ENCODE assay signal across 16 cellular contexts in the genomic region with DNA sequence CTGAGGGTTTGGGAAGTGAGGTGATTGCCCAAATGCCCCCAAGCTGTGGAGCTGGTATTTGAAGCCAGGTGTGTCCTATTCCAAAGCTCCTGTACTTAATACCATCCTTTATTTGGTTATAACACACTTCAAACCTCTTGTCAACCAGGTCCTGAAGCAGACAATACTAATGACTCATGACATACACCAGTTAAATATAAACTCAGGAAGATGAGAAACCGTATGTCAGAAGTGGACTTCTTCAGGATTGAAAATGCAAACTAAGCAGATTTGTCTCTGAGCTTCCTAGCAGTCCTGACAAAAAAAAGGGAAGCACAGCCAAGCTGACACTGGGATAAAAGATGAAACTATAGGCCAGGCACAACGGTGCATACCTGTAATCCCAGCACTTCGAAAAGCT.
DNase-seq lines count a peak whose midpoint lies in the region; ATAC-seq lines count a peak whose summit lies in the region.
"Had no signal": no experiment of that assay in that cellular context is flagged by ENCODE, and none has a peak within 500 bp of the region (broad histone marks: within the 10 kb centered on the region; RNA-seq: fewer than 3 reads in every experiment).

No MANE protein-coding gene starts in this region.

- in situ Hi-C loops in ACHN (cut with HindIII; ENCODE audit: low pct_ligation_motif_present, low pct_unique_long_range_greater_than_20kb, low sequenced_read_pairs) = no loop called here

- peak; percentile 65 for DNase-seq in ACHN
- DNase-seq in NCI-H187 treated with DMSO at 0.1 percent for 48 hours (lab: John Stamatoyannopoulos, UW) = peak; percentile 37
- peak; percentile 33 for DNase-seq in RPMI7951 (ENCODE audit: low read depth)
- DNase-seq in kidney glomerular epithelial cell (lab: John Stamatoyannopoulos, UW) = peak; percentile 88
- DNase-seq in cerebellum (ENCODE audit: low spot score) = no peak
- DNase-seq in EL = no peak
- DNase-seq: activated CD4-positive, alpha-beta T cell treated with anti-CD3 and anti-CD28 coated beads, Interleukin-2, amount 50 U/mL, for 1 hour; activated gamma-delta T cell treated with Interleukin-2 at 50 U/mL for 16 hours; C1 segment of cervical spinal cord; cerebellar nuclear complex; endodermal cell; midbrain; stimulated activated CD4-positive, alpha-beta T cell treated with anti-CD3 and anti-CD28 coated beads, Interleukin-15, amount 100 ng/mL, for 24 hours had no signal

- no peak for ATAC-seq in GM18517 (IDR thresholded peaks at IDR 0.05; ENCODE audit: unreplicated experiment)
- no peak for ATAC-seq in HG03175 (IDR thresholded peaks at IDR 0.05; ENCODE audit: unreplicated experiment)
- ATAC-seq: stimulated activated effector memory CD8-positive, alpha-beta T cell treated with anti-CD3 and anti-CD28 coated beads, Interleukin-12 subunit alpha, Interleukin-12 subunit beta, amount 100 ng/mL, for 72 hours had no signal

Comparison
In these comparisons a context has a peak if more than half of its experiments do, and no peak if none do; other contexts are left out.
1. DNase-seq: peak in ACHN (single experiment), NCI-H187 treated with DMSO at 0.1 percent for 48 hours (single experiment), RPMI7951 (single experiment) and kidney glomerular epithelial cell (single experiment); none in cerebellum (single experiment) and EL (single experiment).